ENCODE assay signal across 8 cellular contexts in the genomic region with DNA sequence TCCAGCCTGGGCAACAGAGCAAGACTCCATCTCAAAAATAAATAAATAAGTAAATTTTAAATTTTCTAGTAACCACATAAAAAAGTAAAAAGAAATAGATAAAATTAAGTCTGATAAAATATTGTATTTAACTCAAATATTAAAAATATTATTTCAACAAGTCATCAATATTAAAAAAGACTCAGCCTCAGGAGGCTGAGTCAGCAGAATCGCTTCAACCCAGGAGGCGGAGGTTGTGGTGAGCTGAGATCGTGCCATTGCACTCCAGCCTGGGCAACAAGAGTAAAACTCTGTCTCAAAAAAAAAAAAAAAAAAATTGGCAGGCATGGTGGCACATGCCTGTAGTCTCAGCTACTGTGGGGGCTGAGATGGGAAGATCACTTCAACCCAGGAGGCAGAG. TPM values are rescaled to one million over a fixed set of nuclear protein-coding genes. Genes with fewer than 3 reads are reported as not detected.
DNase-seq lines count a peak whose midpoint lies in the region; ATAC-seq, FAIRE-seq and TF ChIP-seq lines count a peak whose summit lies in the region.
"Not testable (repeated sequence)": the region's sequence is repeated elsewhere in the genome, so short reads cannot be mapped to it uniquely, and the experiment has no call there.
"Had no signal": no experiment of that assay in that cellular context is flagged by ENCODE, and none has a peak within 500 bp of the region (broad histone marks: within the 10 kb centered on the region; RNA-seq: fewer than 3 reads in every experiment).

No MANE protein-coding gene starts in this region.

- H3K27me3 ChIP-seq in IMR-90 (ENCODE audit: control insufficient read depth, insufficient read depth, low read length); MG63; mammary epithelial cell (ENCODE audit: insufficient read depth, low read length): not testable (repeated sequence)

- not testable (repeated sequence) for H3K9me1 ChIP-seq in IMR-90 (ENCODE audit: insufficient read depth, low read length)

- H3K56ac ChIP-seq in IMR-90 (ENCODE audit: extremely low read depth, insufficient read depth, low read length) = not testable (repeated sequence)

- H4K91ac ChIP-seq in IMR-90 (ENCODE audit: insufficient read depth, low read depth, low read length) = not testable (repeated sequence)

- H3K14ac ChIP-seq in IMR-90 (replicated peaks; ENCODE audit: low read depth, low read length) = not testable (repeated sequence)

- H2BK120ac ChIP-seq in IMR-90 (ENCODE audit: low read depth, low read length) = not testable (repeated sequence)

- POLR2A ChIA-PET in A549 (lab: Yijun Ruan, JAX); IMR-90 (lab: Charles Lee; ENCODE audit: unreplicated experiment): not testable (repeated sequence)

- H3K79me1 ChIP-seq in IMR-90 (ENCODE audit: low read depth in 1 of 2, low read length in 2 of 2) = not testable (repeated sequence)

- H3K4me3 ChIP-seq in A549; IMR-90 (ENCODE audit: insufficient read depth, low read depth, low read length); MG63; mammary epithelial cell (replicated peaks in 1 of 3; ENCODE audit: insufficient read depth in 1 of 3, low read depth in 2 of 3, low read length in 3 of 3): not testable (repeated sequence)

- not testable (repeated sequence) for TF ChIP-seq POLR2A in A549 (IDR thresholded peaks at IDR 0.05; ENCODE audit: low read length); IMR-90 (IDR thresholded peaks at IDR 0.05; ENCODE audit: low read depth, low read length)

- not testable (repeated sequence) for H2BK15ac ChIP-seq in IMR-90 (ENCODE audit: low read depth, low read length)

- not testable (repeated sequence) for H3K4me2 ChIP-seq in A549; IMR-90 (ENCODE audit: low read depth, low read length); mammary epithelial cell (ENCODE audit: insufficient read depth, low read depth, low read length)

- H3K9me3 ChIP-seq in A549; IMR-90 (ENCODE audit: control insufficient read depth, insufficient read depth, low read length); MG63; mammary epithelial cell (replicated peaks; ENCODE audit: insufficient read depth, low read length): not testable (repeated sequence)

- H3K27ac ChIP-seq in A549; IMR-90 (ENCODE audit: insufficient read depth, low read length); mammary epithelial cell (ENCODE audit: insufficient read depth, low read depth, low read length): not testable (repeated sequence)

- not testable (repeated sequence) for DNase-seq in A549 (ENCODE audit: low read depth in 1 of 2, low spot score in 1 of 2); IMR-90
- DNase-seq in MG63 = peak; percentile 5
- DNase-seq in RPMI8226 = peak; percentile 36
- peak; percentile 3 for DNase-seq in mammary epithelial cell
- DNase-seq in islet precursor cell = peak; percentile 1

- TF ChIP-seq EP300 in A549 (IDR thresholded peaks at IDR 0.05) = not testable (repeated sequence)

- not testable (repeated sequence) for H3K4ac ChIP-seq in IMR-90 (ENCODE audit: low read depth, low read length)

- not testable (repeated sequence) for H3K36me3 ChIP-seq in IMR-90 (ENCODE audit: control insufficient read depth, insufficient read depth, low read length); MG63; mammary epithelial cell (ENCODE audit: insufficient read depth, low read length)

- not testable (repeated sequence) for TF ChIP-seq RAD21 in A549 (conservative IDR thresholded peaks at IDR 0.05 in 1 of 2, IDR thresholded peaks at IDR 0.05 in 1 of 2); IMR-90 (IDR thresholded peaks at IDR 0.05; ENCODE audit: low read length)

- not testable (repeated sequence) for H3K18ac ChIP-seq in IMR-90 (ENCODE audit: low read depth, low read length)

- TF ChIP-seq CTCF in A549 (IDR thresholded peaks at IDR 0.05); IMR-90 (conservative IDR thresholded peaks at IDR 0.05; ENCODE audit: low read depth, low read length); mammary epithelial cell (conservative IDR thresholded peaks at IDR 0.05 in 1 of 2, IDR thresholded peaks at IDR 0.05 in 1 of 2; ENCODE audit: extremely low read depth in 1 of 2, insufficient read depth in 1 of 2, low read depth in 1 of 2, low read length in 2 of 2): not testable (repeated sequence)

- not testable (repeated sequence) for H3K4me1 ChIP-seq in A549; IMR-90 (ENCODE audit: control insufficient read depth, insufficient read depth, low read length); mammary epithelial cell (ENCODE audit: insufficient read depth, low read length)

- H3K23ac ChIP-seq in IMR-90 (ENCODE audit: low read depth, low read length) = not testable (repeated sequence)

- H2AK5ac ChIP-seq in IMR-90 (ENCODE audit: low read depth, low read length) = not testable (repeated sequence)

- WGBS in A549 (ENCODE audit: missing lambda C conversion rate) = 46% methylated on average over 3 of the region's 3 CpGs
- WGBS in IMR-90 (ENCODE audit: extremely low coverage in 2 of 2, insufficient read length in 1 of 2), 2 experiments = 60% methylated on average over 1 of the region's 3 CpGs; no CpG with 5 or more reads in 1 of the 2 experiments
- WGBS in mammary epithelial cell (ENCODE audit: low coverage, missing lambda C conversion rate) = 14% methylated on average over 3 of the region's 3 CpGs

- not testable (repeated sequence) for H4K20me1 ChIP-seq in IMR-90 (ENCODE audit: insufficient read depth, low read length); mammary epithelial cell (ENCODE audit: insufficient read depth, low read length)

- not testable (repeated sequence) for H2AK9ac ChIP-seq in IMR-90 (replicated peaks; ENCODE audit: low read depth, low read length, poor library complexity)

- not testable (repeated sequence) for H4K5ac ChIP-seq in IMR-90 (ENCODE audit: low read depth, low read length)

- intact Hi-C loops in IMR-90 (cut with micrococcal nuclease); mammary epithelial cell (cut with micrococcal nuclease): not testable (repeated sequence)

- H3K9ac ChIP-seq in IMR-90 (ENCODE audit: low read depth, low read length); mammary epithelial cell (ENCODE audit: insufficient read depth, low read length): not testable (repeated sequence)

- not testable (repeated sequence) for ATAC-seq in A549; IMR-90 (ENCODE audit: low read depth)

- CTCF ChIA-PET in A549 (lab: Yijun Ruan, JAX) = interaction anchor here (1.0 to 1.8 kb wide), 3 partner anchors 10 to 38 kb away, joined by 3 to 7 read pairs (median 4); a partner anchor contains a TSS
- CTCF ChIA-PET in IMR-90 (lab: Yijun Ruan, JAX) = interaction anchor here (0.9 to 2.0 kb wide), 2 partner anchors 8 to 10 kb away, joined by 3 to 8 read pairs; no protein-coding TSS in a partner anchor
- CTCF ChIA-PET in mammary epithelial cell (lab: Charles Lee; ENCODE audit: low non-redundant PET) = interaction anchor here (0.6 kb wide), 1 partner anchor 92 kb away, joined by 5 read pairs; no protein-coding TSS in a partner anchor

- dilution Hi-C loops in IMR-90 (cut with HindIII; ENCODE audit: low sequenced_read_pairs, unreplicated experiment); mammary epithelial cell (cut with HindIII; ENCODE audit: low sequenced_read_pairs): not testable (repeated sequence)

- H3K79me2 ChIP-seq in mammary epithelial cell (ENCODE audit: insufficient read depth, low read length) = not testable (repeated sequence)

- not testable (repeated sequence) for BruUV-seq in IMR-90 (replicated peaks; lab: Mats Ljungman, UMichigan); mammary epithelial cell (replicated peaks; lab: Mats Ljungman, UMichigan)

- not testable (repeated sequence) for H2BK20ac ChIP-seq in IMR-90 (ENCODE audit: low read depth, low read length)

- H2AFZ ChIP-seq in IMR-90 (replicated peaks; ENCODE audit: low read length, poor library complexity); mammary epithelial cell (ENCODE audit: low read depth, low read length): not testable (repeated sequence)

- FAIRE-seq in A549 (lab: Jason Lieb, UNC) = not testable (repeated sequence)

- not testable (repeated sequence) for H2BK5ac ChIP-seq in IMR-90 (ENCODE audit: low read depth, low read length, poor library complexity, severe bottlenecking)

- in situ Hi-C loops in IMR-90 (cut with MboI; ENCODE audit: low sequenced_read_pairs) (loop anchor here (10.0 to 25.0 kb wide), 2 partner anchors 425 to 652 kb away; a partner anchor contains a TSS), mammary epithelial cell (cut with MboI; ENCODE audit: low sequenced_read_pairs in 2 of 2) (loop anchor here (10.0 to 25.0 kb wide), 5 partner anchors 402 to 655 kb away; no protein-coding TSS in a partner anchor)

- not testable (repeated sequence) for H4K8ac ChIP-seq in IMR-90 (ENCODE audit: low read depth in 2 of 2, low read length in 2 of 2)

RNA-seq across cellular contexts. Expression of a gene that starts 15.2 kb away (rescaled TPM):
- polyA plus RNA-seq in A549 (2011; rRNA removed) (250 and 284 TPM in 2 replicates), A549 (2017; fragmentation: RNase III; extraction: RNeasy Plus Mini Kit Qiagen cat#74134 plus additional on column Dnase treatment) (483 to 602 TPM (median 575 TPM) in 3 replicates), IMR-90 (2012; rRNA removed) (0.07 and 0.09 TPM in 2 replicates), mammary epithelial cell (314 TPM)
- polyA plus RNA-seq in A549 (2012; cell fraction: cytosol; rRNA removed) = 100 and 123 TPM in 2 replicates
- polyA plus RNA-seq in A549 (2012; cell fraction: nucleus; rRNA removed) = 54.6 and 63.6 TPM in 2 replicates
- polyA minus RNA-seq in A549 (2011; rRNA and poly(A)+ RNA removed) = 107 and 118 TPM in 2 replicates
- total RNA-seq in IMR-90 (2012; rRNA removed) (0.18 and 0.28 TPM in 2 replicates), mammary epithelial cell (100 to 1,000 TPM; 299 to 397 TPM)
- 0.05 and 0.13 TPM in 2 replicates for polyA plus RNA-seq in IMR-90 (2012; cell fraction: cytosol; rRNA removed)
- polyA plus RNA-seq in IMR-90 (2012; cell fraction: nucleus; rRNA removed; ENCODE audit: low replicate concordance) = 0.15 TPM in 1 of 2 replicates, not detected in the other
- total RNA-seq in MG63 (2014; rRNA removed; shearing (Covaris generic); ENCODE audit: low replicate concordance) = 0.30 and 1.7 TPM in 2 replicates
- 258 TPM for polyA minus RNA-seq in mammary epithelial cell
- total RNA-seq: CD4-positive, alpha-beta memory T cell; CD8-positive, alpha-beta memory T cell had no signal
- polyA plus RNA-seq: CD8-positive, alpha-beta memory T cell had no signal

RNA-seq across cellular contexts. Expression of a gene that starts 38.3 kb away (rescaled TPM):
- polyA plus RNA-seq in A549 (2011; rRNA removed) = 7.5 and 11.8 TPM in 2 replicates
- 3.5 and 4.1 TPM in 2 replicates for polyA plus RNA-seq in A549 (2012; cell fraction: cytosol; rRNA removed)
- polyA plus RNA-seq in A549 (2012; cell fraction: nucleus; rRNA removed) = 2.3 and 3.5 TPM in 2 replicates
- 12.1 to 13.8 TPM (median 12.6 TPM) in 3 replicates for polyA plus RNA-seq in A549 (2017; fragmentation: RNase III; extraction: RNeasy Plus Mini Kit Qiagen cat#74134 plus additional on column Dnase treatment)
- polyA minus RNA-seq in A549 (2011; rRNA and poly(A)+ RNA removed) = 0.78 and 2.6 TPM in 2 replicates
- total RNA-seq in IMR-90 (2012; rRNA removed) = 5.4 and 8.9 TPM in 2 replicates
- 9.7 and 9.8 TPM in 2 replicates for polyA plus RNA-seq in IMR-90 (2012; rRNA removed)
- polyA plus RNA-seq in IMR-90 (2012; cell fraction: cytosol; rRNA removed) = 2.1 and 2.9 TPM in 2 replicates
- polyA plus RNA-seq in IMR-90 (2012; cell fraction: nucleus; rRNA removed; ENCODE audit: low replicate concordance) = 4.9 and 7.1 TPM in 2 replicates
- 22.9 and 23.6 TPM in 2 replicates for total RNA-seq in MG63 (2014; rRNA removed; shearing (Covaris generic); ENCODE audit: low replicate concordance)
- 10 to 100 TPM in 1 of 2 donors, 1 to 10 TPM in 1; 6.8 to 22.0 TPM for total RNA-seq in mammary epithelial cell
- 9.3 TPM for polyA plus RNA-seq in mammary epithelial cell
- 7.5 TPM for polyA minus RNA-seq in mammary epithelial cell

Comparison
In these comparisons a context has a peak if more than half of its experiments do, and no peak if none do; other contexts are left out.
1. RNA of a gene that starts 15.2 kb away (total RNA-seq): 299 to 397 TPM in mammary epithelial cell; 0.30 to 1.7 TPM in MG63 and 0.18 to 0.28 TPM in IMR-90; every median in the first group is over 100 times any median in the second.